19 cellular contexts compared by ENCODE assay signal in genomic region chr4:19982556-19982955, GRCh38.
DNase-seq lines count a peak whose midpoint lies in the region; ATAC-seq and TF ChIP-seq lines count a peak whose summit lies in the region.
"Had no signal": no experiment of that assay in that cellular context is flagged by ENCODE, and none has a peak within 500 bp of the region (broad histone marks: within the 10 kb centered on the region; RNA-seq: fewer than 3 reads in every experiment).

No MANE protein-coding gene starts in this region.

- dilution Hi-C loops in mammary epithelial cell (cut with HindIII; ENCODE audit: low sequenced_read_pairs), result no loop called here

- H3K4me2 ChIP-seq in mammary epithelial cell (ENCODE audit: insufficient read depth, low read depth, low read length), result no peak overlapping the region

- no peak for TF ChIP-seq CTCF in MCF 10A (IDR thresholded peaks at IDR 0.05; ENCODE audit: unreplicated experiment)
- no peak for TF ChIP-seq CTCF in mammary epithelial cell (conservative IDR thresholded peaks at IDR 0.05 in 1 of 2, IDR thresholded peaks at IDR 0.05 in 1 of 2; ENCODE audit: extremely low read depth in 1 of 2, insufficient read depth in 1 of 2, low read depth in 1 of 2, low read length in 2 of 2)
- no peak for TF ChIP-seq CTCF in fibroblast of pulmonary artery (IDR thresholded peaks at IDR 0.05; ENCODE audit: low read length, missing control alignments)
- TF ChIP-seq CTCF in prostate gland (IDR thresholded peaks at IDR 0.05), result no peak

- DNase-seq in MCF 10A (ENCODE audit: unreplicated experiment), result no peak
- no peak for DNase-seq in mammary epithelial cell
- peak; percentile 49 for DNase-seq in adipocyte (ENCODE audit: low read depth)
- peak; percentile 68 for DNase-seq in fibroblast of pulmonary artery (ENCODE audit: low read depth)
- DNase-seq in midbrain (lab: John Stamatoyannopoulos, UW), result no peak
- DNase-seq in posterior vena cava (ENCODE audit: low spot score), result no peak
- no peak for DNase-seq in prostate gland (ENCODE audit: low spot score)
- DNase-seq: activated naive CD8-positive, alpha-beta T cell treated with anti-CD3 and anti-CD28 coated beads, Interleukin-2, amount 50 U/mL, for 24 hours; activated T-cell treated with anti-CD3 and anti-CD28 coated beads, Interleukin-2, amount 50 U/mL, for 48 hours; colonic mucosa; left ventricle myocardium superior; MG63; naive B cell; NCI-H2029; NCI-H82; SHP77 had no signal

- H3K9me3 ChIP-seq in mammary epithelial cell (replicated peaks; ENCODE audit: insufficient read depth, low read length) (peaks cover 2% of the 10 kb centered on the region), adipocyte (ENCODE audit: control insufficient read depth, low read length) (peaks cover 15% of the 10 kb centered on the region), prostate gland (no peaks in the 10 kb centered on the region)
- H3K9me3 ChIP-seq: colonic mucosa, MG63 had no signal

- BruUV-seq in MCF 10A (replicated peaks; lab: Mats Ljungman, UMichigan), result no TSS peak
- BruUV-seq in mammary epithelial cell (replicated peaks; lab: Mats Ljungman, UMichigan), result no TSS peak

- no peak for ATAC-seq in HG02885 (IDR thresholded peaks at IDR 0.05; ENCODE audit: poor library complexity, unreplicated experiment)
- ATAC-seq: activated naive CD8-positive, alpha-beta T cell treated with anti-CD3 and anti-CD28 coated beads, Interleukin-2, amount 50 U/mL, for 24 hours; left ventricle myocardium superior had no signal

- in situ Hi-C loops in mammary epithelial cell (cut with MboI; ENCODE audit: low sequenced_read_pairs in 2 of 2), result no loop called here

- no peak overlapping the region for H3K4me3 Mint-ChIP-seq in MCF 10A (ENCODE audit: unreplicated experiment)
- H3K4me3 Mint-ChIP-seq: activated naive CD8-positive, alpha-beta T cell treated with anti-CD3 and anti-CD28 coated beads, Interleukin-2, amount 50 U/mL, for 24 hours; naive B cell had no signal

- H3K27me3 ChIP-seq in mammary epithelial cell (ENCODE audit: insufficient read depth, low read length) (no peaks in the 10 kb centered on the region), adipocyte (replicated peaks; ENCODE audit: control insufficient read depth, insufficient read depth, low read length) (no peaks in the 10 kb centered on the region), prostate gland (replicated peaks; ENCODE audit: insufficient read depth) (no peaks in the 10 kb centered on the region)
- H3K27me3 ChIP-seq: colonic mucosa, esophagus muscularis mucosa, MG63 had no signal

- H3K9me3 Mint-ChIP-seq in MCF 10A (ENCODE audit: unreplicated experiment), result peaks cover 10% of the 10 kb centered on the region

- no peak for TF ChIP-seq POLR2A in prostate gland (IDR thresholded peaks at IDR 0.05)

- H3K4me3 ChIP-seq in mammary epithelial cell (replicated peaks in 1 of 3; ENCODE audit: insufficient read depth in 1 of 3, low read depth in 2 of 3, low read length in 3 of 3) (no peak overlapping the region), adipocyte (ENCODE audit: low read length) (no peak overlapping the region), fibroblast of pulmonary artery (replicated peaks; ENCODE audit: low read depth, low read length) (no peak overlapping the region), prostate gland (no peak overlapping the region)
- H3K4me3 ChIP-seq: colonic mucosa, esophagus muscularis mucosa, MG63 had no signal

- no peaks in the 10 kb centered on the region for H3K27me3 Mint-ChIP-seq in MCF 10A (ENCODE audit: insufficient read depth, unreplicated experiment)
- H3K27me3 Mint-ChIP-seq: activated naive CD8-positive, alpha-beta T cell treated with anti-CD3 and anti-CD28 coated beads, Interleukin-2, amount 50 U/mL, for 24 hours; naive B cell had no signal

- H3K4me1 Mint-ChIP-seq in MCF 10A (ENCODE audit: insufficient read depth, unreplicated experiment), result peaks cover 12% of the 10 kb centered on the region
- H3K4me1 Mint-ChIP-seq: activated naive CD8-positive, alpha-beta T cell treated with anti-CD3 and anti-CD28 coated beads, Interleukin-2, amount 50 U/mL, for 24 hours; naive B cell had no signal

- intact Hi-C loops in MCF 10A (cut with micrococcal nuclease), result no loop called here
- intact Hi-C loops in mammary epithelial cell (cut with micrococcal nuclease), result no loop called here
- intact Hi-C loops in posterior vena cava (cut with DNase I), result no loop called here
- intact Hi-C loops in prostate gland (cut with DNase I), result no loop called here

- no peaks in the 10 kb centered on the region for H3K36me3 Mint-ChIP-seq in MCF 10A (ENCODE audit: insufficient read depth, unreplicated experiment)
- H3K36me3 Mint-ChIP-seq: naive B cell had no signal

- 59% methylated on average over 3 of the region's 3 CpGs for WGBS in mammary epithelial cell (ENCODE audit: low coverage, missing lambda C conversion rate)
- WGBS in prostate gland, result 84% methylated on average over 3 of the region's 3 CpGs

- H3K27ac ChIP-seq in mammary epithelial cell (ENCODE audit: insufficient read depth, low read depth, low read length), result no peak overlapping the region
- no peak overlapping the region for H3K27ac ChIP-seq in prostate gland
- H3K27ac ChIP-seq: 22Rv1, colonic mucosa, esophagus muscularis mucosa had no signal

- H3K9ac ChIP-seq in mammary epithelial cell (ENCODE audit: insufficient read depth, low read length) (no peak overlapping the region), adipocyte (ENCODE audit: low read length) (no peak overlapping the region)

- H4K20me1 ChIP-seq in mammary epithelial cell (ENCODE audit: insufficient read depth, low read length), result no peaks in the 10 kb centered on the region

- CTCF ChIA-PET in MCF 10A (lab: Yijun Ruan, JAX), result no interaction called here
- CTCF ChIA-PET in mammary epithelial cell (lab: Charles Lee; ENCODE audit: low non-redundant PET), result no interaction called here

- H3K27ac Mint-ChIP-seq in MCF 10A (ENCODE audit: low read depth, unreplicated experiment), result peak overlapping the region; percentile 70
- H3K27ac Mint-ChIP-seq: activated naive CD8-positive, alpha-beta T cell treated with anti-CD3 and anti-CD28 coated beads, Interleukin-2, amount 50 U/mL, for 24 hours; naive B cell had no signal

- no peak overlapping the region for H2AFZ ChIP-seq in mammary epithelial cell (ENCODE audit: low read depth, low read length)

- no peaks in the 10 kb centered on the region for H3K79me2 ChIP-seq in mammary epithelial cell (ENCODE audit: insufficient read depth, low read length)

- POLR2A ChIA-PET in MCF 10A (lab: Yijun Ruan, JAX), result no interaction called here

- H3K36me3 ChIP-seq in mammary epithelial cell (ENCODE audit: insufficient read depth, low read length) (no peaks in the 10 kb centered on the region), adipocyte (ENCODE audit: control insufficient read depth, insufficient read depth, low read length, severe bottlenecking) (no peaks in the 10 kb centered on the region), prostate gland (no peaks in the 10 kb centered on the region)
- H3K36me3 ChIP-seq: colonic mucosa, esophagus muscularis mucosa, MG63 had no signal

- H3K4me1 ChIP-seq in mammary epithelial cell (ENCODE audit: insufficient read depth, low read length) (no peaks in the 10 kb centered on the region), adipocyte (ENCODE audit: control insufficient read depth, insufficient read depth, low read length) (no peaks in the 10 kb centered on the region), prostate gland (replicated peaks) (no peaks in the 10 kb centered on the region)
- H3K4me1 ChIP-seq: colonic mucosa had no signal

Comparison
In these comparisons a context has a peak if more than half of its experiments do, and no peak if none do; other contexts are left out.
1. DNase-seq: peak in adipocyte (single experiment) and fibroblast of pulmonary artery (single experiment); none in MCF 10A (single experiment), mammary epithelial cell (single experiment), midbrain (single experiment), posterior vena cava (single experiment) and prostate gland (single experiment).